ENCODE assay signal across 23 cellular contexts in genomic region chr7:78472519-78472918, GRCh38.
DNase-seq lines count a peak whose midpoint lies in the region; FAIRE-seq and TF ChIP-seq lines count a peak whose summit lies in the region.
"Had no signal": no experiment of that assay in that cellular context is flagged by ENCODE, and none has a peak within 500 bp of the region (broad histone marks: within the 10 kb centered on the region; RNA-seq: fewer than 3 reads in every experiment).

No MANE protein-coding gene starts in this region.

- no peaks in the 10 kb centered on the region for H3K79me1 ChIP-seq in H1 (ENCODE audit: low read depth, low read length)

- no peak overlapping the region for H3K56ac ChIP-seq in H1 (replicated peaks; ENCODE audit: insufficient read length, low read depth, low read length)

- H3K27me3 ChIP-seq in H1 (replicated peaks in 1 of 4; ENCODE audit: control insufficient read depth in 3 of 4, extremely low read depth in 1 of 4, insufficient read depth in 3 of 4, low read length in 3 of 4), result no peaks in the 10 kb centered on the region
- H3K27me3 ChIP-seq in sigmoid colon, result no peaks in the 10 kb centered on the region
- H3K27me3 ChIP-seq in MM.1S (replicated peaks; ENCODE audit: insufficient read depth, low read length), result no peaks in the 10 kb centered on the region
- H3K27me3 ChIP-seq: BE2C, spleen, uterus had no signal

- H3K14ac ChIP-seq in H1 (ENCODE audit: insufficient read length), result no peak overlapping the region

- no peak overlapping the region for H3K4me3 ChIP-seq in H1 (ENCODE audit: extremely low read depth in 1 of 4, insufficient read depth in 2 of 4, low read depth in 3 of 4, low read length in 4 of 4)
- no peak overlapping the region for H3K4me3 ChIP-seq in sigmoid colon
- no peak overlapping the region for H3K4me3 ChIP-seq in MM.1S (ENCODE audit: low read length)
- H3K4me3 ChIP-seq: mucosa of descending colon, spleen, uterus had no signal

- H3K9me3 ChIP-seq in H1 (ENCODE audit: insufficient read depth in 2 of 2, low read depth in 1 of 2, low read length in 1 of 2), result no peaks in the 10 kb centered on the region
- no peaks in the 10 kb centered on the region for H3K9me3 ChIP-seq in sigmoid colon
- no peaks in the 10 kb centered on the region for H3K9me3 ChIP-seq in MM.1S (replicated peaks; ENCODE audit: insufficient read depth, low read length)
- H3K9me3 ChIP-seq: BE2C, mucosa of descending colon, spleen, uterus had no signal

- no peak overlapping the region for H3K23ac ChIP-seq in H1 (ENCODE audit: insufficient read length)

- no peak overlapping the region for H2BK5ac ChIP-seq in H1 (ENCODE audit: low read depth, low read length)

- H3K79me2 ChIP-seq in H1 (ENCODE audit: control insufficient read depth in 1 of 2, insufficient read depth in 2 of 2, low read length in 2 of 2) (peaks cover 0 to 3% of the 10 kb centered on the region in 2 experiments; a peak in 1 of 4 replicates), MM.1S (ENCODE audit: low read length) (peaks cover 91% of the 10 kb centered on the region)
- H3K79me2 ChIP-seq: parathyroid adenoma had no signal

- H4K20me1 ChIP-seq in H1 (replicated peaks in 1 of 2; ENCODE audit: control insufficient read depth in 1 of 2, insufficient read depth in 2 of 2, low read length in 2 of 2), result no peaks in the 10 kb centered on the region
- no peaks in the 10 kb centered on the region for H4K20me1 ChIP-seq in MM.1S (ENCODE audit: insufficient read depth, low read length)

- H3K27ac ChIP-seq in H1 (ENCODE audit: low read depth, low read length) (no peak overlapping the region), sigmoid colon (no peak overlapping the region), MM.1S (ENCODE audit: low read length) (no peak overlapping the region)
- H3K27ac ChIP-seq: parathyroid adenoma, spleen, uterus had no signal

- H2BK20ac ChIP-seq in H1 (ENCODE audit: low read length), result no peak overlapping the region

- intact Hi-C loops in sigmoid colon (cut with DNase I), result no loop called here

- TF ChIP-seq CTCF in AG09319 (IDR thresholded peaks at IDR 0.05; ENCODE audit: low read depth, low read length) (no peak), H1 (IDR thresholded peaks at IDR 0.05; ENCODE audit: control extremely low read depth in 1 of 3, insufficient read depth in 1 of 3, low read depth in 1 of 3, low read length in 3 of 3) (no peak), sigmoid colon (IDR thresholded peaks at IDR 0.05) (no peak), MM.1S (IDR thresholded peaks at IDR 0.05; ENCODE audit: low read length) (no peak)

- no peak overlapping the region for H3K18ac ChIP-seq in H1 (ENCODE audit: extremely low read depth, low read length)

- no peak overlapping the region for H2AK5ac ChIP-seq in H1 (ENCODE audit: low read depth, low read length)

- POLR2A ChIA-PET in H1 (lab: Charles Lee; ENCODE audit: partially characterized antibody), result no interaction called here

- DNase-seq in AG09319 (ENCODE audit: extremely low read depth, low read depth) (peak; percentile 56), HTR-8/SVneo (ENCODE audit: insufficient read length, low spot score) (peak; percentile 0), H1 (ENCODE audit: low read depth in 1 of 2, low spot score in 2 of 2) (no peak), kidney tubule cell (ENCODE audit: low spot score) (peak; percentile 72), AML-193 (lab: John Stamatoyannopoulos, UW) (no peak), NCI-H748 (lab: John Stamatoyannopoulos, UW; ENCODE audit: unreplicated experiment) (no peak), sigmoid colon (no peak), MM.1S (no peak)
- DNase-seq: activated T-cell treated with anti-CD3 and anti-CD28 coated beads, Interleukin-2, amount 50 U/mL, for 1 hour; BE2C; effector memory CD8-positive, alpha-beta T cell; head of caudate nucleus; mucosa of descending colon; NCI-H2029 treated with DMSO at 0.1 percent for 48 hours; spleen; stimulated activated naive CD4-positive, alpha-beta T cell treated with Interleukin-2 at 50 U/mL for 16 hours; SW 1271; uterus had no signal

- H3K36me3 ChIP-seq in H1 (ENCODE audit: control insufficient read depth in 2 of 4, insufficient read depth in 4 of 4, low read length in 3 of 4) (no peaks in the 10 kb centered on the region), sigmoid colon (no peaks in the 10 kb centered on the region), MM.1S (replicated peaks; ENCODE audit: insufficient read depth, low read length) (no peaks in the 10 kb centered on the region)
- H3K36me3 ChIP-seq: BE2C, spleen, uterus had no signal

- no peak overlapping the region for H2BK12ac ChIP-seq in H1 (ENCODE audit: low read depth, low read length)

- no peak overlapping the region for H4K5ac ChIP-seq in H1 (ENCODE audit: insufficient read length, low read depth, low read length)

- TF ChIP-seq POLR2A in H1 (IDR thresholded peaks at IDR 0.05; ENCODE audit: control extremely low read depth in 1 of 2, low read depth in 2 of 2, low read length in 2 of 2), result no peak
- no peak for TF ChIP-seq POLR2A in sigmoid colon (IDR thresholded peaks at IDR 0.05)

- H3K23me2 ChIP-seq in H1 (ENCODE audit: low read depth, low read length), result no peaks in the 10 kb centered on the region

- no peak overlapping the region for H4K91ac ChIP-seq in H1 (replicated peaks; ENCODE audit: insufficient read length, low read length)

- no peaks in the 10 kb centered on the region for H3K9me2 ChIP-seq in MM.1S (replicated peaks; ENCODE audit: insufficient read depth, low read length)

- H3K4me1 ChIP-seq in H1 (replicated peaks in 1 of 4; ENCODE audit: control insufficient read depth in 3 of 4, insufficient read depth in 4 of 4, low read length in 3 of 4), result peaks cover 0 to 3% (median 0%) of the 10 kb centered on the region in 4 experiments; a peak in 1 of 7 replicates
- H3K4me1 ChIP-seq in sigmoid colon, result peaks cover 0 to 2% (median 0%) of the 10 kb centered on the region in 4 donors
- H3K4me1 ChIP-seq in MM.1S (ENCODE audit: low read length), result no peaks in the 10 kb centered on the region
- H3K4me1 ChIP-seq: BE2C, parathyroid adenoma, spleen, uterus had no signal

- H4K8ac ChIP-seq in H1 (ENCODE audit: extremely low read depth, insufficient read depth, low read length), result no peak overlapping the region

- no peaks in the 10 kb centered on the region for H3F3A ChIP-seq in MM.1S (ENCODE audit: insufficient read depth, low read length)

- H3K9ac ChIP-seq in H1 (replicated peaks in 1 of 4; ENCODE audit: extremely low read depth in 1 of 4, low read depth in 3 of 4, low read length in 3 of 4) (no peak overlapping the region), MM.1S (ENCODE audit: low read length) (no peak overlapping the region)
- H3K9ac ChIP-seq: parathyroid adenoma had no signal

- no peak for TF ChIP-seq EP300 in H1 (IDR thresholded peaks at IDR 0.05; ENCODE audit: borderline replicate concordance in 1 of 2, low read depth in 2 of 2, low read length in 2 of 2)
- no peak for TF ChIP-seq EP300 in sigmoid colon (IDR thresholded peaks at IDR 0.05)

- TF ChIP-seq RAD21 in H1 (IDR thresholded peaks at IDR 0.05 in 1 of 2, conservative IDR thresholded peaks at IDR 0.05 in 1 of 2; ENCODE audit: low read depth in 2 of 2, low read length in 2 of 2), result no peak

- H2AFZ ChIP-seq in H1 (ENCODE audit: low read length) (no peak overlapping the region), MM.1S (ENCODE audit: low read length) (no peak overlapping the region)
- H2AFZ ChIP-seq: parathyroid adenoma had no signal

- no peak overlapping the region for H2BK15ac ChIP-seq in H1 (ENCODE audit: low read length)

- CTCF ChIA-PET in H1 (lab: Charles Lee; ENCODE audit: partially characterized antibody), result no interaction called here

- no peak overlapping the region for H2BK120ac ChIP-seq in H1 (replicated peaks; ENCODE audit: low read depth, low read length)

- no peak overlapping the region for H3K4ac ChIP-seq in H1 (replicated peaks; ENCODE audit: insufficient read length, low read depth, low read length)

- FAIRE-seq in HTR-8/SVneo (lab: Jason Lieb, UNC), result no peak
- FAIRE-seq in H1 (lab: Jason Lieb, UNC), result no peak
- FAIRE-seq: GM18507, GM19239, islet of Langerhans, RCC 7860 had no signal

- H3K4me2 ChIP-seq in H1 (ENCODE audit: insufficient read depth in 1 of 2, low read depth in 2 of 2, low read length in 2 of 2) (no peak overlapping the region), MM.1S (ENCODE audit: low read depth, low read length) (no peak overlapping the region)

TF ChIP-seq in H1, 55 proteins besides CTCF, POLR2A, EP300 and RAD21:
- peak; percentile 13; the same call in 1 of the 2 replicates for TF ChIP-seq CEBPB (IDR thresholded peaks at IDR 0.05; ENCODE audit: low read depth, low read length)
- no peak for TF ChIP-seq SIRT6 (IDR thresholded peaks at IDR 0.05; ENCODE audit: low read length)
TF ChIP-seq in H1: peak in this region for 1.

Comparison
In these comparisons a context has a peak if more than half of its experiments do, and no peak if none do; other contexts are left out.
1. DNase-seq: peak in AG09319 (single experiment), HTR-8/SVneo (single experiment) and kidney tubule cell (single experiment); none in H1 (0 of 2), AML-193 (0 of 2), NCI-H748 (single experiment), sigmoid colon (single experiment) and MM.1S (single experiment).